ENCODE assay signal across 1 cellular context in the genomic region with DNA sequence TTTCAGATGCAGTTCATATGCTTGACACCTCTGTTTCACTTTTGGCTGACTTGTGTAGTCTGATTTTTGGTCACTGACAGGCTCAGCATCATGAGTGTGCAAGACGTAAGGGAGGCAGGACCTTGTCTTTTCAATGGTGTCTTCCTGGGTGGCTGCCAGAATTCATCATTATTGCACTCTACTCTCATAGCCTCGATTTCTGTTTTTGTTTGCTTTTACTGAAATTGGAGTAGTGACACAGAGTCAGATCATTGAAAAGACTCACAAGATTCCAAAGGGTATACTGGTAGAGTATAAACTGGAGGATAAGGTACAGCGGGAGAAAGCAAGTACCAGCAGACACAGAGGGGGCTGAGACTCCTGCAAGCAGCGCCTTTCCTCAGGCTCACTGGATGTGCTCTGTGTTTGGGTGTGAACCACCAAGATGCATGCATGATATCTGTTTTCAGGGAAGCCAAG.
TF ChIP-seq lines count a peak whose summit lies in the region.

No MANE protein-coding gene starts in this region.

TF ChIP-seq in SK-N-SH, 30 proteins besides CTCF, POLR2A, EP300 and RAD21 (continued from another document):
- TF ChIP-seq, protein P1, sequence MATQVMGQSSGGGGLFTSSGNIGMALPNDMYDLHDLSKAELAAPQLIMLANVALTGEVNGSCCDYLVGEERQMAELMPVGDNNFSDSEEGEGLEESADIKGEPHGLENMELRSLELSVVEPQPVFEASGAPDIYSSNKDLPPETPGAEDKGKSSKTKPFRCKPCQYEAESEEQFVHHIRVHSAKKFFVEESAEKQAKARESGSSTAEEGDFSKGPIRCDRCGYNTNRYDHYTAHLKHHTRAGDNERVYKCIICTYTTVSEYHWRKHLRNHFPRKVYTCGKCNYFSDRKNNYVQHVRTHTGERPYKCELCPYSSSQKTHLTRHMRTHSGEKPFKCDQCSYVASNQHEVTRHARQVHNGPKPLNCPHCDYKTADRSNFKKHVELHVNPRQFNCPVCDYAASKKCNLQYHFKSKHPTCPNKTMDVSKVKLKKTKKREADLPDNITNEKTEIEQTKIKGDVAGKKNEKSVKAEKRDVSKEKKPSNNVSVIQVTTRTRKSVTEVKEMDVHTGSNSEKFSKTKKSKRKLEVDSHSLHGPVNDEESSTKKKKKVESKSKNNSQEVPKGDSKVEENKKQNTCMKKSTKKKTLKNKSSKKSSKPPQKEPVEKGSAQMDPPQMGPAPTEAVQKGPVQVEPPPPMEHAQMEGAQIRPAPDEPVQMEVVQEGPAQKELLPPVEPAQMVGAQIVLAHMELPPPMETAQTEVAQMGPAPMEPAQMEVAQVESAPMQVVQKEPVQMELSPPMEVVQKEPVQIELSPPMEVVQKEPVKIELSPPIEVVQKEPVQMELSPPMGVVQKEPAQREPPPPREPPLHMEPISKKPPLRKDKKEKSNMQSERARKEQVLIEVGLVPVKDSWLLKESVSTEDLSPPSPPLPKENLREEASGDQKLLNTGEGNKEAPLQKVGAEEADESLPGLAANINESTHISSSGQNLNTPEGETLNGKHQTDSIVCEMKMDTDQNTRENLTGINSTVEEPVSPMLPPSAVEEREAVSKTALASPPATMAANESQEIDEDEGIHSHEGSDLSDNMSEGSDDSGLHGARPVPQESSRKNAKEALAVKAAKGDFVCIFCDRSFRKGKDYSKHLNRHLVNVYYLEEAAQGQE (IDR thresholded peaks at IDR 0.05; ENCODE audit: low read depth, low read length) = no peak
TF ChIP-seq in SK-N-SH: peak in this region for 0.
